31 cellular contexts compared by ENCODE assay signal in the genomic region with DNA sequence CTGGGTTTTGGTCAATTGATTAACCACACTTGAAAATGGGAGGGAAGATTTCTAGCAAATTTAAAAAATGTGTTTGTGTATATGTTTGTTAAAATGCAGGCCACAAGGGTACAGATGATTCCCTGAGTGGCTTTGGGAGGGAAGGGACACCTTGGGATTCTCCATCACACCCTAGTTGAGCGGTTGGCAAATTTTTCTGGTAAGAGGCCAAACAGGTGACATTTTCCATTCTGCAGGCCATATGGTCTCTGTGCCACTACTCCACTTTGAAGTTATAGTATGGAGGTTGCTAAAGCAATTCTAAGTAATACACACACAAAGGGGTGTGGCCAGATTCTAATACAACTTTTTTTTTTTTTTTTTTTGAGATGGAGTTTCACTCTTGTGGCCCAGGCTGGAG.
"Had no signal": no experiment of that assay in that cellular context is flagged by ENCODE, and none has a peak within 500 bp of the region (broad histone marks: within the 10 kb centered on the region; RNA-seq: fewer than 3 reads in every experiment).

No MANE protein-coding gene starts in this region.

- H3K9me3 ChIP-seq: adrenal gland, body of pancreas, colonic mucosa, esophagus squamous epithelium, gastroesophageal sphincter, heart right ventricle had no signal

- H3K27ac Mint-ChIP-seq: activated CD4-positive, alpha-beta memory T cell treated with anti-CD3 and anti-CD28 coated beads, Interleukin-2, amount 10 ng/mL, durations not matched to agents 7 days and 5 days; activated CD4-positive, alpha-beta T cell treated with anti-CD3 and anti-CD28 coated beads, Interleukin-2, amount 10 ng/mL, durations not matched to agents 7 days and 5 days; activated naive CD4-positive, alpha-beta T cell treated with anti-CD3 and anti-CD28 coated beads for 36 hours; activated naive CD4-positive, alpha-beta T cell treated with anti-CD3 and anti-CD28 coated beads, Interleukin-2, amount 50 U/mL, for 24 hours; activated naive CD8-positive, alpha-beta T cell treated with anti-CD3 and anti-CD28 coated beads for 36 hours; activated naive CD8-positive, alpha-beta T cell treated with anti-CD3 and anti-CD28 coated beads, Interleukin-2, amount 50 U/mL, for 24 hours; activated T-helper 1 cell treated with anti-CD3 and anti-CD28 coated beads, Interleukin-12 subunit alpha, Interleukin-12 subunit beta, Interleukin-2, Interleukin-4 antibody, amounts not matched to agents 30 ng/mL and 10 ng/mL and 1 ng/mL, durations not matched to agents 14 hours and 24 hours and 36 hours; activated T-helper 2 cell treated with anti-CD3 and anti-CD28 coated beads, Interferon-gamma antibody, Interleukin-2, Interleukin-4, amounts not matched to agents 10 μg/mL and 5 μg/mL and 100 μg/mL, durations not matched to agents 14 hours and 24 hours and 36 hours; WTC11 had no signal

- H3K9me3 Mint-ChIP-seq: activated CD4-positive, alpha-beta memory T cell treated with anti-CD3 and anti-CD28 coated beads, Interleukin-2, amount 10 ng/mL, durations not matched to agents 7 days and 5 days; activated CD4-positive, alpha-beta T cell treated with anti-CD3 and anti-CD28 coated beads, Interleukin-2, amount 10 ng/mL, durations not matched to agents 7 days and 5 days; activated naive CD4-positive, alpha-beta T cell treated with anti-CD3 and anti-CD28 coated beads for 36 hours; activated naive CD4-positive, alpha-beta T cell treated with anti-CD3 and anti-CD28 coated beads, Interleukin-2, amount 50 U/mL, for 24 hours; activated naive CD8-positive, alpha-beta T cell treated with anti-CD3 and anti-CD28 coated beads for 36 hours; activated naive CD8-positive, alpha-beta T cell treated with anti-CD3 and anti-CD28 coated beads, Interleukin-2, amount 50 U/mL, for 24 hours; activated T-cell treated with anti-CD3 and anti-CD28 coated beads, Interleukin-2, amount 50 U/mL, for 4 hours; activated T-helper 1 cell treated with anti-CD3 and anti-CD28 coated beads, Interleukin-12 subunit alpha, Interleukin-12 subunit beta, Interleukin-2, Interleukin-4 antibody, amounts not matched to agents 30 ng/mL and 10 ng/mL and 1 ng/mL, durations not matched to agents 14 hours and 24 hours and 36 hours; activated T-helper 2 cell treated with anti-CD3 and anti-CD28 coated beads, Interferon-gamma antibody, Interleukin-2, Interleukin-4, amounts not matched to agents 10 μg/mL and 5 μg/mL and 100 μg/mL, durations not matched to agents 14 hours and 24 hours and 36 hours; WTC11 had no signal

- ATAC-seq: activated naive CD8-positive, alpha-beta T cell treated with anti-CD3 and anti-CD28 coated beads, Interleukin-2, amount 50 U/mL, for 24 hours; activated T-cell treated with anti-CD3 and anti-CD28 coated beads, Interleukin-2, amount 50 U/mL, for 4 hours; body of pancreas; gastroesophageal sphincter; heart right ventricle; WTC11 had no signal

- DNase-seq: activated CD4-positive, alpha-beta memory T cell treated with anti-CD3 and anti-CD28 coated beads, Interleukin-2, amount 10 ng/mL, durations not matched to agents 7 days and 5 days; activated CD4-positive, alpha-beta T cell treated with anti-CD3 and anti-CD28 coated beads for 1 hour; activated CD4-positive, alpha-beta T cell treated with anti-CD3 and anti-CD28 coated beads for 4 hours; activated CD4-positive, alpha-beta T cell treated with anti-CD3 and anti-CD28 coated beads, Interleukin-2, amount 10 ng/mL, durations not matched to agents 7 days and 5 days; activated CD4-positive, alpha-beta T cell treated with anti-CD3 and anti-CD28 coated beads, Interleukin-2, amount 50 U/mL, for 4 hours; activated CD8-positive, alpha-beta memory T cell treated with anti-CD3 and anti-CD28 coated beads, Interleukin-2, amount 50 U/mL, for 48 hours; activated effector memory CD4-positive, alpha-beta T cell treated with anti-CD3 and anti-CD28 coated beads, Interleukin-2, amount 50 U/mL, for 16 hours; activated naive CD4-positive, alpha-beta T cell treated with anti-CD3 and anti-CD28 coated beads for 36 hours; activated naive CD8-positive, alpha-beta T cell treated with anti-CD3 and anti-CD28 coated beads for 36 hours; activated naive CD8-positive, alpha-beta T cell treated with anti-CD3 and anti-CD28 coated beads, Interleukin-2, amount 50 U/mL, for 24 hours; activated T-cell treated with anti-CD3 and anti-CD28 coated beads for 4 hours; activated T-cell treated with anti-CD3 and anti-CD28 coated beads, Interleukin-2, amount 50 U/mL, for 4 hours; adrenal gland; amygdala; aorta; body of pancreas; central memory CD4-positive, alpha-beta T cell; colonic mucosa; effector CD8-positive, alpha-beta T cell; esophagus squamous epithelium; foreskin melanocyte; heart right ventricle; T-helper 1 cell; T-helper 2 cell had no signal

- FAIRE-seq: endometrium, endothelial cell of umbilical vein had no signal

- H3K27me3 Mint-ChIP-seq: activated CD4-positive, alpha-beta memory T cell treated with anti-CD3 and anti-CD28 coated beads, Interleukin-2, amount 10 ng/mL, durations not matched to agents 7 days and 5 days; activated CD4-positive, alpha-beta T cell treated with anti-CD3 and anti-CD28 coated beads, Interleukin-2, amount 10 ng/mL, durations not matched to agents 7 days and 5 days; activated naive CD4-positive, alpha-beta T cell treated with anti-CD3 and anti-CD28 coated beads, Interleukin-2, amount 50 U/mL, for 24 hours; activated naive CD8-positive, alpha-beta T cell treated with anti-CD3 and anti-CD28 coated beads for 36 hours; activated naive CD8-positive, alpha-beta T cell treated with anti-CD3 and anti-CD28 coated beads, Interleukin-2, amount 50 U/mL, for 24 hours had no signal

- H3K4me3 Mint-ChIP-seq: activated CD4-positive, alpha-beta memory T cell treated with anti-CD3 and anti-CD28 coated beads, Interleukin-2, amount 10 ng/mL, durations not matched to agents 7 days and 5 days; activated CD4-positive, alpha-beta T cell treated with anti-CD3 and anti-CD28 coated beads, Interleukin-2, amount 10 ng/mL, durations not matched to agents 7 days and 5 days; activated naive CD4-positive, alpha-beta T cell treated with anti-CD3 and anti-CD28 coated beads for 36 hours; activated naive CD4-positive, alpha-beta T cell treated with anti-CD3 and anti-CD28 coated beads, Interleukin-2, amount 50 U/mL, for 24 hours; activated naive CD8-positive, alpha-beta T cell treated with anti-CD3 and anti-CD28 coated beads for 36 hours; activated naive CD8-positive, alpha-beta T cell treated with anti-CD3 and anti-CD28 coated beads, Interleukin-2, amount 50 U/mL, for 24 hours; activated T-cell treated with anti-CD3 and anti-CD28 coated beads, Interleukin-2, amount 50 U/mL, for 4 hours; activated T-helper 1 cell treated with anti-CD3 and anti-CD28 coated beads, Interleukin-12 subunit alpha, Interleukin-12 subunit beta, Interleukin-2, Interleukin-4 antibody, amounts not matched to agents 30 ng/mL and 10 ng/mL and 1 ng/mL, durations not matched to agents 14 hours and 24 hours and 36 hours; WTC11 had no signal
